In genomic region chr3:182568756-182569155, GRCh38 we compare ENCODE assay signal across 20 cellular contexts.
DNase-seq lines count a peak whose midpoint lies in the region; ATAC-seq, FAIRE-seq and TF ChIP-seq lines count a peak whose summit lies in the region.
"Had no signal": no experiment of that assay in that cellular context is flagged by ENCODE, and none has a peak within 500 bp of the region (broad histone marks: within the 10 kb centered on the region; RNA-seq: fewer than 3 reads in every experiment).

No MANE protein-coding gene starts in this region.

- H3K27me3 Mint-ChIP-seq in neural progenitor cell (ENCODE audit: insufficient read depth, low read depth), result no peaks in the 10 kb centered on the region

- TF ChIP-seq CTCF in neural progenitor cell (IDR thresholded peaks at IDR 0.05), result no peak

- H3K4me3 Mint-ChIP-seq in neural progenitor cell, result no peak overlapping the region
- H3K4me3 Mint-ChIP-seq: CD4-positive, alpha-beta memory T cell; T-helper 1 cell treated with Interleukin-12 subunit alpha and Interleukin-12 subunit beta and Interleukin-4 antibody, amounts not matched to agents 30 μg/mL and 1 μg/mL, for 36 hours had no signal

- no peak overlapping the region for H3K9ac ChIP-seq in neural progenitor cell

- peaks cover 9% of the 10 kb centered on the region for H3K9me3 Mint-ChIP-seq in neural progenitor cell

- no peaks in the 10 kb centered on the region for H3K9me3 ChIP-seq in neural progenitor cell (ENCODE audit: low read depth)
- H3K9me3 ChIP-seq: BE2C had no signal

- no peaks in the 10 kb centered on the region for H3K36me3 Mint-ChIP-seq in neural progenitor cell
- H3K36me3 Mint-ChIP-seq: CD4-positive, alpha-beta memory T cell had no signal

- H3F3A ChIP-seq in neural progenitor cell (ENCODE audit: low read depth), result no peaks in the 10 kb centered on the region

- H3K27ac Mint-ChIP-seq in neural progenitor cell, result peak overlapping the region; percentile 100
- H3K27ac Mint-ChIP-seq: CD4-positive, alpha-beta memory T cell; T-helper 1 cell treated with Interleukin-12 subunit alpha and Interleukin-12 subunit beta and Interleukin-4 antibody, amounts not matched to agents 30 μg/mL and 1 μg/mL, for 36 hours had no signal

- no peak overlapping the region for H3K4me2 ChIP-seq in neural progenitor cell

- peak; percentile 5 for DNase-seq in ELF-1 (ENCODE audit: low read depth, low spot score)
- DNase-seq in LHCN-M2 (ENCODE audit: low read depth), result peak; percentile 15
- no peak for DNase-seq in caudate nucleus (lab: John Stamatoyannopoulos, UW)
- no peak for DNase-seq in neural progenitor cell (ENCODE audit: low spot score)
- DNase-seq in urothelium cell line (ENCODE audit: low spot score), result no peak
- no peak for DNase-seq in activated T-cell treated with anti-CD3 and anti-CD28 coated beads, Interleukin-2, amount 50 U/mL, for 1 hour
- no peak for DNase-seq in NCI-H226
- DNase-seq: BE2C; CD4-positive, alpha-beta memory T cell; HCEC 1CT; IMR-90; Kasumi-1; MV-4-11; NCI-H187 treated with DMSO at 0.1 percent for 48 hours; NCI-H526 had no signal

- H3K27ac ChIP-seq in caudate nucleus (ENCODE audit: low read depth, low read length), result peak overlapping the region; percentile 71
- H3K27ac ChIP-seq in neural progenitor cell, result no peak overlapping the region

- H2AFZ ChIP-seq in neural progenitor cell (replicated peaks), result no peak overlapping the region

- no peaks in the 10 kb centered on the region for H3K36me3 ChIP-seq in neural progenitor cell
- H3K36me3 ChIP-seq: BE2C had no signal

- no peaks in the 10 kb centered on the region for H4K20me1 ChIP-seq in neural progenitor cell (ENCODE audit: low read depth)

- H3K79me2 ChIP-seq in neural progenitor cell (ENCODE audit: low read depth), result no peaks in the 10 kb centered on the region

- H3K27me3 ChIP-seq in neural progenitor cell, result no peaks in the 10 kb centered on the region
- H3K27me3 ChIP-seq: BE2C had no signal

- peaks cover 45% of the 10 kb centered on the region for H3K4me1 ChIP-seq in neural progenitor cell
- H3K4me1 ChIP-seq: BE2C had no signal

- no peak for FAIRE-seq in urothelium cell line (lab: Jason Lieb, UNC)
- FAIRE-seq: D721Med had no signal

- ATAC-seq in GM18520 (IDR thresholded peaks at IDR 0.05; ENCODE audit: unreplicated experiment), result no peak
- ATAC-seq: Panc1, Right ventricle myocardium inferior had no signal

- H3K4me1 Mint-ChIP-seq in neural progenitor cell, result peaks cover 60% of the 10 kb centered on the region
- H3K4me1 Mint-ChIP-seq: CD4-positive, alpha-beta memory T cell had no signal

- H3K4me3 ChIP-seq in neural progenitor cell, result no peak overlapping the region

Comparison
In these comparisons a context has a peak if more than half of its experiments do, and no peak if none do; other contexts are left out.
1. DNase-seq: peak in ELF-1 (single experiment) and LHCN-M2 (single experiment); none in caudate nucleus (0 of 61), neural progenitor cell (single experiment), urothelium cell line (single experiment), activated T-cell treated with anti-CD3 and anti-CD28 coated beads, Interleukin-2, amount 50 U/mL, for 1 hour (single experiment) and NCI-H226 (single experiment).